In genomic region chr20:11329271-11329670, GRCh38 we compare ENCODE assay signal across 14 cellular contexts.
"Had no signal": no experiment of that assay in that cellular context is flagged by ENCODE, and none has a peak within 500 bp of the region (broad histone marks: within the 10 kb centered on the region; RNA-seq: fewer than 3 reads in every experiment).

No MANE protein-coding gene starts in this region.

- H3K27ac ChIP-seq: body of pancreas, left ventricle myocardium inferior, thoracic aorta had no signal

- DNase-seq: activated CD4-positive, alpha-beta T cell treated with anti-CD3 and anti-CD28 coated beads, Interleukin-2, amount 50 U/mL, for 4 hours; activated effector memory CD4-positive, alpha-beta T cell treated with Interleukin-2 at 50 U/mL for 16 hours; activated T-cell treated with anti-CD3 and anti-CD28 coated beads, Interleukin-2, amount 50 U/mL, for 1 hour; amniotic stem cell; body of pancreas; effector memory CD8-positive, alpha-beta T cell; immature natural killer cell; left ventricle myocardium inferior; mesendoderm; nephron progenitor cell; stimulated activated CD4-positive, alpha-beta T cell treated with anti-CD3 and anti-CD28 coated beads, Interleukin-15, amount 100 ng/mL, for 24 hours; stimulated activated CD4-positive, alpha-beta T cell treated with anti-CD3 and anti-CD28 coated beads, Interleukin-4, amount 100 ng/mL, for 24 hours; stimulated activated naive CD8-positive, alpha-beta T cell treated with anti-CD3 and anti-CD28 coated beads, Interleukin-15, amount 100 ng/mL, for 72 hours had no signal

- H3K36me3 ChIP-seq: left ventricle myocardium inferior, thoracic aorta had no signal

- H3K27me3 ChIP-seq: body of pancreas had no signal

- H3K9me3 ChIP-seq: body of pancreas, left ventricle myocardium inferior, thoracic aorta had no signal

- H3K4me1 ChIP-seq: body of pancreas, left ventricle myocardium inferior had no signal

- H3K4me3 ChIP-seq: body of pancreas, left ventricle myocardium inferior, thoracic aorta had no signal
